Comparison of ENCODE assay signal across 9 cellular contexts in the genomic region with DNA sequence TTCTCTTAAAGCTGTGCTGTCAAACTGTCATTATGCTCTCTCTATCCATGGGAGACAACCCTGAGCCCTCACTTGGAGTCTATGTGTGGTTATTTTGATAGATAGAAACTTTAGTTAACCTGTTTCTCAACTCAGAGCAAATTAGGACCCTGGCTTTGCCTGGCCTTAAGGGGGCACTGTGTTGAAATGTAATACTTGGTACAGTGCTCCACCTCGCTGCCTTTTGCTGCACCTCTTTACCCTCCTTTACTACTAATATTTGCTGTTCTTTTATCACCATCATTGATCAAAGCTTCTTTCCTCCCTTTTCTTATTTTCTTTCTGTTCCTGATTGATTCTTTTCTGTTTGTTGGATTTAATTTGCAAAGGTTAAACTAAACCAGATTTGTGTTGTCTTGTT. TPM values are rescaled to one million over a fixed set of nuclear protein-coding genes. Genes with fewer than 3 reads are reported as not detected.
A peak's percentile ranks its signal among the peaks of the same experiment; 100 is the strongest.
DNase-seq lines count a peak whose midpoint lies in the region; ATAC-seq and TF ChIP-seq lines count a peak whose summit lies in the region.
"Had no signal": no experiment of that assay in that cellular context is flagged by ENCODE, and none has a peak within 500 bp of the region (broad histone marks: within the 10 kb centered on the region; RNA-seq: fewer than 3 reads in every experiment).

No MANE protein-coding gene starts in this region.

- H3K9me2 ChIP-seq in HCT116 (ENCODE audit: insufficient read depth), result no peaks in the 10 kb centered on the region

- H3K79me2 ChIP-seq in HCT116 (ENCODE audit: insufficient read depth, low read length), result peaks cover 98% of the 10 kb centered on the region

- CTCF ChIA-PET in HCT116 (lab: Charles Lee), result no interaction called here
- CTCF ChIA-PET in activated CD8-positive, alpha-beta T cell treated with anti-CD3 and anti-CD28 coated beads for 36 hours (lab: Charles Lee), result interaction anchor here (0.9 to 2.1 kb wide), 11 partner anchors 13 to 202 kb away, joined by 3 to 6 read pairs (median 5); partner anchors contain the start of gene STT3B

- H3K27me3 ChIP-seq in GM06990 (replicated peaks; ENCODE audit: control insufficient read depth, insufficient read depth, low read length) (no peaks in the 10 kb centered on the region), HCT116 (ENCODE audit: insufficient read depth, low read length) (no peaks in the 10 kb centered on the region)

- TF ChIP-seq CTCF in GM06990 (IDR thresholded peaks at IDR 0.05; ENCODE audit: insufficient read depth, low read length, poor library complexity, severe bottlenecking), result peak; percentile 59
- peak; percentile 30 to 72 (median 71); a peak in 5 of 6 replicates for TF ChIP-seq CTCF in HCT116 (IDR thresholded peaks at IDR 0.05 in 2 of 3, conservative IDR thresholded peaks at IDR 0.05 in 1 of 3; ENCODE audit: borderline replicate concordance in 1 of 3, insufficient read depth in 1 of 3, low read depth in 2 of 3, low read length in 2 of 3)
- TF ChIP-seq CTCF in activated CD8-positive, alpha-beta T cell treated with anti-CD3 and anti-CD28 coated beads for 36 hours (IDR thresholded peaks at IDR 0.05), result peak; percentile 76
- TF ChIP-seq CTCF in mesothelial cell of epicardium (IDR thresholded peaks at IDR 0.05; ENCODE audit: unreplicated experiment), result peak; percentile 23
- no peak for TF ChIP-seq CTCF in coronary artery (IDR thresholded peaks at IDR 0.05)

- peaks cover 54% of the 10 kb centered on the region for H4K20me1 ChIP-seq in HCT116 (ENCODE audit: insufficient read depth)

- peaks cover 84% of the 10 kb centered on the region for H3K4me1 Mint-ChIP-seq in activated CD8-positive, alpha-beta T cell treated with anti-CD3 and anti-CD28 coated beads for 36 hours (ENCODE audit: low read depth)
- H3K4me1 Mint-ChIP-seq in mesothelial cell of epicardium, result peaks cover 32% of the 10 kb centered on the region

- RAD21 ChIA-PET in HCT116 (lab: Charles Lee; ENCODE audit: low non-redundant PET in 1 of 2, low total read pairs in 2 of 2, uncharacterized antibody in 2 of 2, unreplicated experiment in 2 of 2), result no interaction called here

- H3K9me3 Mint-ChIP-seq in activated CD8-positive, alpha-beta T cell treated with anti-CD3 and anti-CD28 coated beads for 36 hours, result no peaks in the 10 kb centered on the region
- no peaks in the 10 kb centered on the region for H3K9me3 Mint-ChIP-seq in mesothelial cell of epicardium

- H3K27me3 Mint-ChIP-seq in activated CD8-positive, alpha-beta T cell treated with anti-CD3 and anti-CD28 coated beads for 36 hours, result no peaks in the 10 kb centered on the region
- no peaks in the 10 kb centered on the region for H3K27me3 Mint-ChIP-seq in mesothelial cell of epicardium (ENCODE audit: low read depth)

- intact Hi-C loops in HCT116 (cut with micrococcal nuclease), result no loop called here
- intact Hi-C loops in activated CD8-positive, alpha-beta T cell treated with anti-CD3 and anti-CD28 coated beads for 36 hours (cut with micrococcal nuclease), result no loop called here

- H3K4me3 Mint-ChIP-seq in activated CD8-positive, alpha-beta T cell treated with anti-CD3 and anti-CD28 coated beads for 36 hours, result no peak overlapping the region
- H3K4me3 Mint-ChIP-seq in mesothelial cell of epicardium, result no peak overlapping the region

- no peak overlapping the region for H2AFZ ChIP-seq in HCT116 (ENCODE audit: low read depth, low read length, poor library complexity, severe bottlenecking)

- H3K4me1 ChIP-seq in HCT116 (ENCODE audit: control insufficient read depth in 1 of 2, insufficient read depth in 2 of 2, low read length in 2 of 2), result peaks cover 0 to 6% of the 10 kb centered on the region in 2 experiments; a peak in 1 of 4 replicates

- H3K27ac Mint-ChIP-seq in activated CD8-positive, alpha-beta T cell treated with anti-CD3 and anti-CD28 coated beads for 36 hours, result no peak overlapping the region
- peak overlapping the region; percentile 41 for H3K27ac Mint-ChIP-seq in mesothelial cell of epicardium

- H3K27ac ChIP-seq in HCT116 (ENCODE audit: low read depth, low read length) (no peak overlapping the region), coronary artery (no peak overlapping the region)

- H3K4me3 ChIP-seq in GM06990 (replicated peaks; ENCODE audit: low read depth, low read length) (no peak overlapping the region), HCT116 (replicated peaks in 1 of 2; ENCODE audit: low read depth in 1 of 2, low read length in 2 of 2) (no peak overlapping the region), coronary artery (no peak overlapping the region)

- H3K9me3 ChIP-seq in HCT116 (ENCODE audit: control insufficient read depth in 1 of 2, insufficient read depth in 1 of 2, low read depth in 1 of 2, low read length in 2 of 2), result no peaks in the 10 kb centered on the region

- H3K9ac ChIP-seq in HCT116 (ENCODE audit: low read length), result no peak overlapping the region

- TF ChIP-seq RAD21 in HCT116 (IDR thresholded peaks at IDR 0.05; ENCODE audit: low read depth), result peak; percentile 27; the same call in 1 of the 2 replicates

- H3K36me3 Mint-ChIP-seq in activated CD8-positive, alpha-beta T cell treated with anti-CD3 and anti-CD28 coated beads for 36 hours (ENCODE audit: low read depth), result peaks cover 9% of the 10 kb centered on the region
- H3K36me3 Mint-ChIP-seq in mesothelial cell of epicardium, result no peaks in the 10 kb centered on the region

- no peak overlapping the region for H3K4me2 ChIP-seq in HCT116 (ENCODE audit: low read length)

- TF ChIP-seq POLR2A in HCT116 (IDR thresholded peaks at IDR 0.05; ENCODE audit: borderline replicate concordance, extremely low read depth, insufficient read depth, insufficient read length), result no peak

- DNase-seq in GM06990 (ENCODE audit: extremely low read depth, insufficient read length), result no peak
- no peak for DNase-seq in HCT116 (ENCODE audit: low read depth, low spot score)
- DNase-seq in activated CD8-positive, alpha-beta T cell treated with anti-CD3 and anti-CD28 coated beads for 36 hours, result peak; percentile 58
- no peak for DNase-seq in mesothelial cell of epicardium (ENCODE audit: low spot score in 2 of 2, unreplicated experiment in 2 of 2)
- DNase-seq in coronary artery (ENCODE audit: low spot score), result no peak
- no peak for DNase-seq in activated CD4-positive, CD25-positive, alpha-beta regulatory T cell treated with anti-CD3 and anti-CD28 coated beads, Interleukin-2, amount 50 U/mL, for 72 hours
- DNase-seq: NCI-H1694 had no signal

- H3K36me3 ChIP-seq in GM06990 (ENCODE audit: control insufficient read depth, insufficient read depth, low read length) (no peaks in the 10 kb centered on the region), HCT116 (ENCODE audit: control insufficient read depth in 1 of 2, insufficient read depth in 2 of 2, low read length in 2 of 2) (no peaks in the 10 kb centered on the region)

- POLR2A ChIA-PET in HCT116 (lab: Charles Lee), result no interaction called here
- POLR2A ChIA-PET in activated CD8-positive, alpha-beta T cell treated with anti-CD3 and anti-CD28 coated beads for 36 hours (lab: Charles Lee), result no interaction called here

- ATAC-seq in HCT116, result peak; percentile 90
- peak; percentile 70 for ATAC-seq in activated CD8-positive, alpha-beta T cell treated with anti-CD3 and anti-CD28 coated beads for 36 hours
- ATAC-seq in GM21737 (IDR thresholded peaks at IDR 0.05; ENCODE audit: unreplicated experiment), result no peak
- no peak for ATAC-seq in esophagus mucosa

- BruUV-seq in HCT116 (replicated peaks; lab: Mats Ljungman, UMichigan), result no TSS peak

TF ChIP-seq in HCT116, 20 proteins besides CTCF, POLR2A, EP300 and RAD21:
- TF ChIP-seq, protein P1, sequence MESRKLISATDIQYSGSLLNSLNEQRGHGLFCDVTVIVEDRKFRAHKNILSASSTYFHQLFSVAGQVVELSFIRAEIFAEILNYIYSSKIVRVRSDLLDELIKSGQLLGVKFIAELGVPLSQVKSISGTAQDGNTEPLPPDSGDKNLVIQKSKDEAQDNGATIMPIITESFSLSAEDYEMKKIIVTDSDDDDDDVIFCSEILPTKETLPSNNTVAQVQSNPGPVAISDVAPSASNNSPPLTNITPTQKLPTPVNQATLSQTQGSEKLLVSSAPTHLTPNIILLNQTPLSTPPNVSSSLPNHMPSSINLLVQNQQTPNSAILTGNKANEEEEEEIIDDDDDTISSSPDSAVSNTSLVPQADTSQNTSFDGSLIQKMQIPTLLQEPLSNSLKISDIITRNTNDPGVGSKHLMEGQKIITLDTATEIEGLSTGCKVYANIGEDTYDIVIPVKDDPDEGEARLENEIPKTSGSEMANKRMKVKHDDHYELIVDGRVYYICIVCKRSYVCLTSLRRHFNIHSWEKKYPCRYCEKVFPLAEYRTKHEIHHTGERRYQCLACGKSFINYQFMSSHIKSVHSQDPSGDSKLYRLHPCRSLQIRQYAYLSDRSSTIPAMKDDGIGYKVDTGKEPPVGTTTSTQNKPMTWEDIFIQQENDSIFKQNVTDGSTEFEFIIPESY (IDR thresholded peaks at IDR 0.05; ENCODE audit: extremely low read depth, insufficient replicate concordance, low read length), result no peak
- TF ChIP-seq SIN3A (IDR thresholded peaks at IDR 0.05; ENCODE audit: low read depth), result no peak
- no peak for TF ChIP-seq CBX3 (IDR thresholded peaks at IDR 0.05; ENCODE audit: low read depth)
- no peak for TF ChIP-seq ELF1 (IDR thresholded peaks at IDR 0.05; ENCODE audit: borderline replicate concordance, low read depth)

RNA-seq across cellular contexts. Expression of gene STT3B, which starts 34.3 kb away (rescaled TPM):
- total RNA-seq in HCT116 (2021; ENCODE audit: unreplicated experiment) (131 TPM), mesothelial cell of epicardium (206 to 214 TPM (median 210 TPM) in 3 replicates), esophagus mucosa (67.0 TPM)
- polyA plus RNA-seq in HCT116 (2012), result 42.6 and 54.3 TPM in 2 replicates
- total RNA-seq in activated CD8-positive, alpha-beta T cell treated with anti-CD3 and anti-CD28 coated beads for 36 hours, result 100 to 1,000 TPM in 1 of 2 experiments, 10 to 100 TPM in 1; 92.8 to 103 TPM

Comparison
In these comparisons a context has a peak if more than half of its experiments do, and no peak if none do; other contexts are left out.
1. ATAC-seq: peak in HCT116 (single experiment) and activated CD8-positive, alpha-beta T cell treated with anti-CD3 and anti-CD28 coated beads for 36 hours (single experiment); none in GM21737 (single experiment) and esophagus mucosa (single experiment).